ENCODE assay signal across 2 cellular contexts in the genomic region with DNA sequence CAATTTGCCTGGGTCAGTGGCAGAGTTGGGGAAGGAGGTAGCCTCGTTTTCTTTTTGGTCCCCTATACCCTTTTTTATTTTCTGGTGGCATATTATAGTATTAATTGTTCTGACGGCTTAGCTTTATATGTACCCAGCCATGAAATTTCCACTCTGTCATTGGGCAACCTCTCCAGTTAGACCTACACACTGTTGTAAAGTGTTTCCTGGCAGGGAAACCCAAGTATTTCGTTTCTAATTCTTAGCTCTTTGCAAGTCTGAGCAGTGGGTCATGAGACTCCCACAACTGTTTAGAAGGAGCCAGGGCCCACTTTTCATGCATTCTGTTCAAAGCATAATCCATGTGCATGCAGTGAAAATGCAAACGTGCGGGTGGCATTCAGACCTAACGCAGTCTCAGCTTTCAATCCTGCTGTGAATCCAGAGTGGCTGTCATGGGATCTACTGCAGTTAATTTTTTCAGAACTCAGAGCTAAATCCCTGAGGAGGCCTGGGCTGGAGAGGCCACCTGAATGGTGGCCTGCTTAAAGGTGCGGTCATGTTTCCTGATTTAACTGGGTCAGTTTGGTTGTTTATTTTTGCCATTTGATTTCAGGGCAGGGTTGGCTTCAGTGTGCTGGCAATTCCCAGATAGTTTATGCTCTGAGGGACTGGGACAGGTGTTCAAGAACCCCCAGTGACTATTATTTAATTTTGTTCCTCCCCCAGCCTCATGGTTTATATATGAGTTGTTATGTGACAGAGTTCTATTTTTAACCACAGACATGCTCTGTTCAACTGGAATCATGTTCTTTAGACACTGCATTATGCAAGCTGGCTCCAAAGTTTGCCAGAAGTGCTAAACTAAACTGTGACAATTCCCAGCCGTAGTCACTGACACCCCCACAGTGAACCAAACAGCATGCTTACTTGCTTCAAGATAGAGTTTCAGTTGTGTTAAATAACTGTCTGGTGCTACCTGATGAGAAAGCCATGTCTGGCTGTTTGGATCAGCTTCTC.
TF ChIP-seq lines count a peak whose summit lies in the region.

No MANE protein-coding gene starts in this region.

TF ChIP-seq in liver, 16 proteins besides CTCF, POLR2A, EP300 and RAD21:
- TF ChIP-seq RXRA (IDR thresholded peaks at IDR 0.05) (peak; percentile 15 to 44), MAX (IDR thresholded peaks at IDR 0.05) (peak; percentile 42), SP1 (IDR thresholded peaks at IDR 0.05) (peak; percentile 71), HNF4A (conservative IDR thresholded peaks at IDR 0.05) (peak; percentile 69 to 72)
- TF ChIP-seq, protein P1, sequence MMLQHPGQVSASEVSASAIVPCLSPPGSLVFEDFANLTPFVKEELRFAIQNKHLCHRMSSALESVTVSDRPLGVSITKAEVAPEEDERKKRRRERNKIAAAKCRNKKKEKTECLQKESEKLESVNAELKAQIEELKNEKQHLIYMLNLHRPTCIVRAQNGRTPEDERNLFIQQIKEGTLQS (IDR thresholded peaks at IDR 0.05) = no peak

TF ChIP-seq in HepG2, 621 proteins besides CTCF, POLR2A, EP300 and RAD21:
- TF ChIP-seq NFATC3 (CRISPR knock-in tag; IDR thresholded peaks at IDR 0.05) (no peak), ZNF10 (CRISPR knock-in tag; IDR thresholded peaks at IDR 0.05; ENCODE audit: borderline replicate concordance, low read depth) (no peak), ZNF33A (CRISPR knock-in tag; IDR thresholded peaks at IDR 0.05; ENCODE audit: borderline replicate concordance) (no peak), MYNN (CRISPR knock-in tag; IDR thresholded peaks at IDR 0.05; ENCODE audit: low read depth) (no peak), ZNF646 (CRISPR knock-in tag; IDR thresholded peaks at IDR 0.05) (no peak), ZBTB39 (CRISPR knock-in tag; IDR thresholded peaks at IDR 0.05) (no peak)
